ENCODE assay signal across 25 cellular contexts in genomic region chr7:36648441-36648840, GRCh38.
"Had no signal": no experiment of that assay in that cellular context is flagged by ENCODE, and none has a peak within 500 bp of the region (broad histone marks: within the 10 kb centered on the region; RNA-seq: fewer than 3 reads in every experiment).

No MANE protein-coding gene starts in this region.

- H3K27ac ChIP-seq: ascending aorta, body of pancreas, PC-9, SK-N-MC, VCaP had no signal

- H3K27ac Mint-ChIP-seq: activated CD4-positive, alpha-beta memory T cell treated with anti-CD3 and anti-CD28 coated beads for 36 hours; activated CD4-positive, alpha-beta T cell treated with anti-CD3 and anti-CD28 coated beads, Interleukin-2, amount 10 ng/mL, durations not matched to agents 7 days and 5 days; activated naive CD4-positive, alpha-beta T cell treated with anti-CD3 and anti-CD28 coated beads, Interleukin-2, amount 50 U/mL, for 72 hours; activated naive CD8-positive, alpha-beta T cell treated with anti-CD3 and anti-CD28 coated beads, Interleukin-2, amount 50 U/mL, for 24 hours had no signal

- H3K9me3 Mint-ChIP-seq: activated CD4-positive, alpha-beta memory T cell treated with anti-CD3 and anti-CD28 coated beads for 36 hours; activated CD4-positive, alpha-beta T cell treated with anti-CD3 and anti-CD28 coated beads, Interleukin-2, amount 10 ng/mL, durations not matched to agents 7 days and 5 days; activated naive CD8-positive, alpha-beta T cell treated with anti-CD3 and anti-CD28 coated beads, Interleukin-2, amount 50 U/mL, for 24 hours; central memory CD8-positive, alpha-beta T cell; T-cell had no signal

- H3K27me3 ChIP-seq: ascending aorta, body of pancreas had no signal

- DNase-seq: activated CD4-positive, alpha-beta memory T cell treated with anti-CD3 and anti-CD28 coated beads for 36 hours; activated CD4-positive, alpha-beta T cell treated with anti-CD3 and anti-CD28 coated beads, Interleukin-2, amount 10 ng/mL, durations not matched to agents 7 days and 5 days; activated CD4-positive, CD25-positive, alpha-beta regulatory T cell; activated CD8-positive, alpha-beta memory T cell treated with anti-CD3 and anti-CD28 coated beads for 24 hours; activated effector memory CD4-positive, alpha-beta T cell treated with anti-CD3 and anti-CD28 coated beads, Interleukin-2, amount 50 U/mL, for 16 hours; activated naive CD4-positive, alpha-beta T cell treated with Interleukin-2 at 50 U/mL for 16 hours; activated naive CD8-positive, alpha-beta T cell treated with anti-CD3 and anti-CD28 coated beads, Interleukin-2, amount 50 U/mL, for 24 hours; activated T-cell treated with anti-CD3 and anti-CD28 coated beads, Interleukin-2, amount 50 U/mL, for 4 hours; amniotic stem cell; body of pancreas; Karpas-422; NCI-H1105 treated with DMSO at 0.1 percent for 48 hours; NCI-H1436 treated with DMSO at 0.1 percent for 48 hours; NCI-H187 treated with DMSO at 0.1 percent for 48 hours; NCI-H2081 treated with DMSO at 0.1 percent for 48 hours; NCI-H446; NCI-H524; PC-9; T-cell had no signal

- H3K4me3 ChIP-seq: ascending aorta, body of pancreas, PC-9, SK-N-MC had no signal

- H3K36me3 Mint-ChIP-seq: activated CD4-positive, alpha-beta memory T cell treated with anti-CD3 and anti-CD28 coated beads for 36 hours had no signal

- H3K36me3 ChIP-seq: ascending aorta had no signal

- H3K4me3 Mint-ChIP-seq: activated CD4-positive, alpha-beta memory T cell treated with anti-CD3 and anti-CD28 coated beads for 36 hours; activated CD4-positive, alpha-beta T cell treated with anti-CD3 and anti-CD28 coated beads, Interleukin-2, amount 10 ng/mL, durations not matched to agents 7 days and 5 days; activated naive CD8-positive, alpha-beta T cell treated with anti-CD3 and anti-CD28 coated beads, Interleukin-2, amount 50 U/mL, for 24 hours; activated T-cell treated with anti-CD3 and anti-CD28 coated beads, Interleukin-2, amount 50 U/mL, for 4 hours; central memory CD8-positive, alpha-beta T cell; T-cell had no signal

- H3K27me3 Mint-ChIP-seq: activated CD4-positive, alpha-beta memory T cell treated with anti-CD3 and anti-CD28 coated beads for 36 hours; activated CD4-positive, alpha-beta T cell treated with anti-CD3 and anti-CD28 coated beads, Interleukin-2, amount 10 ng/mL, durations not matched to agents 7 days and 5 days; activated naive CD8-positive, alpha-beta T cell treated with anti-CD3 and anti-CD28 coated beads, Interleukin-2, amount 50 U/mL, for 24 hours; central memory CD8-positive, alpha-beta T cell; T-cell had no signal

- H3K4me2 ChIP-seq: PC-9 had no signal

- ATAC-seq: activated naive CD4-positive, alpha-beta T cell treated with anti-CD3 and anti-CD28 coated beads, Interleukin-2, amount 50 U/mL, for 72 hours; activated naive CD8-positive, alpha-beta T cell treated with anti-CD3 and anti-CD28 coated beads, Interleukin-2, amount 50 U/mL, for 24 hours; activated T-cell treated with anti-CD3 and anti-CD28 coated beads, Interleukin-2, amount 50 U/mL, for 4 hours; body of pancreas; Right ventricle myocardium inferior; T-cell had no signal

- H3K4me1 ChIP-seq: ascending aorta, body of pancreas had no signal

- H2AFZ ChIP-seq: PC-9 had no signal

- H3K9me3 ChIP-seq: ascending aorta, body of pancreas had no signal
